8 cellular contexts compared by ENCODE assay signal in genomic region chr9:105114956-105115728, GRCh38.
A peak's percentile ranks its signal among the peaks of the same experiment; 100 is the strongest.
DNase-seq lines count a peak whose midpoint lies in the region; ATAC-seq and TF ChIP-seq lines count a peak whose summit lies in the region.

No MANE protein-coding gene starts in this region.

- TF ChIP-seq CTCF in PC-9 (conservative IDR thresholded peaks at IDR 0.05): no peak
- no peak for TF ChIP-seq CTCF in fibroblast of lung (conservative IDR thresholded peaks at IDR 0.05 in 1 of 2, IDR thresholded peaks at IDR 0.05 in 1 of 2; ENCODE audit: low read depth in 1 of 2, low read length in 2 of 2)
- no peak for TF ChIP-seq CTCF in A673 (conservative IDR thresholded peaks at IDR 0.05; ENCODE audit: low read depth, low read length)

- peak; percentile 62 for DNase-seq in activated CD8-positive, alpha-beta memory T cell treated with anti-CD3 and anti-CD28 coated beads for 24 hours
- no peak for DNase-seq in activated CD8-positive, alpha-beta memory T cell treated with anti-CD3 and anti-CD28 coated beads, Interleukin-2, amount 50 U/mL, for 4 hours
- DNase-seq in PC-9 (peak in 1 of 2 experiments; percentile 44), fibroblast of lung (ENCODE audit: low read depth in 2 of 2) (peak; percentile 37 to 50), NCI-H1417 treated with DMSO at 0.1 percent for 48 hours (lab: John Stamatoyannopoulos, UW) (no peak), A673 (ENCODE audit: low spot score) (no peak)
- DNase-seq in stimulated activated naive CD4-positive, alpha-beta T cell treated with Interleukin-2 at 50 U/mL for 16 hours (lab: John Stamatoyannopoulos, UW): peak; percentile 4

- H3K9me2 ChIP-seq in PC-9 (ENCODE audit: insufficient read depth): no peaks in the 10 kb centered on the region

- POLR2A ChIA-PET in PC-9 (lab: Charles Lee; ENCODE audit: unreplicated experiment) (interaction anchor here (0.7 kb wide), 1 partner anchor 204 kb away, joined by 6 read pairs; no protein-coding TSS in a partner anchor), A673 (lab: Charles Lee; ENCODE audit: low non-redundant PET) (interaction anchor here (0.5 kb wide), 1 partner anchor 306 kb away, joined by 3 read pairs; no protein-coding TSS in a partner anchor)

- CTCF ChIA-PET in PC-9 (lab: Charles Lee): no interaction called here
- CTCF ChIA-PET in A673 (lab: Charles Lee): no interaction called here

- H3K9ac ChIP-seq in fibroblast of lung (ENCODE audit: insufficient read depth, low read length): no peak overlapping the region

- no peaks in the 10 kb centered on the region for H3K27me3 ChIP-seq in PC-9 (ENCODE audit: insufficient read depth, low read depth)
- H3K27me3 ChIP-seq in fibroblast of lung (ENCODE audit: control insufficient read depth, insufficient read depth, low read length): no peaks in the 10 kb centered on the region
- H3K27me3 ChIP-seq in A673 (replicated peaks; ENCODE audit: insufficient read depth, low read depth, low read length, poor library complexity): no peaks in the 10 kb centered on the region

- H3K27ac ChIP-seq in PC-9 (peak overlapping the region; percentile 66; the same call in 1 of the 2 replicates), fibroblast of lung (ENCODE audit: insufficient read depth, low read length) (no peak overlapping the region), A673 (ENCODE audit: low read depth, low read length, poor library complexity, severe bottlenecking) (no peak overlapping the region)

- H3K4me3 ChIP-seq in PC-9 (no peak overlapping the region), fibroblast of lung (replicated peaks in 1 of 4; ENCODE audit: control extremely low read depth in 1 of 4, insufficient read depth in 1 of 4, low read depth in 3 of 4, low read length in 4 of 4) (no peak overlapping the region), A673 (ENCODE audit: low read depth, low read length, poor library complexity, severe bottlenecking) (no peak overlapping the region)

- intact Hi-C loops in PC-9 (cut with micrococcal nuclease; ENCODE audit: unreplicated experiment) (loop anchor here (5.0 kb wide), 1 partner anchor 43 kb away; no protein-coding TSS in a partner anchor), A673 (cut with micrococcal nuclease; ENCODE audit: unreplicated experiment) (no loop called here)

- ATAC-seq in HG03039 (IDR thresholded peaks at IDR 0.05; ENCODE audit: unreplicated experiment): peak; percentile 55

- peaks cover 36% of the 10 kb centered on the region for H3K4me1 ChIP-seq in PC-9 (replicated peaks; ENCODE audit: insufficient read depth)
- H3K4me1 ChIP-seq in fibroblast of lung (ENCODE audit: control insufficient read depth, extremely low read depth, insufficient read depth, low read length): no peaks in the 10 kb centered on the region
- no peaks in the 10 kb centered on the region for H3K4me1 ChIP-seq in A673 (ENCODE audit: insufficient read depth, low read length, poor library complexity, severe bottlenecking)

- H3K79me2 ChIP-seq in PC-9 (ENCODE audit: low read depth) (no peaks in the 10 kb centered on the region), fibroblast of lung (ENCODE audit: control insufficient read depth, insufficient read depth, low read length) (no peaks in the 10 kb centered on the region)

- no TSS peak for BruUV-seq in PC-9 (replicated peaks; lab: Mats Ljungman, UMichigan)
- BruUV-seq in A673 (replicated peaks; lab: Mats Ljungman, UMichigan): no TSS peak

- peaks cover 13% of the 10 kb centered on the region; the same call in 1 of the 2 replicates for H3F3A ChIP-seq in PC-9 (ENCODE audit: insufficient read depth, low read depth)

- H2AFZ ChIP-seq in PC-9 (no peak overlapping the region), fibroblast of lung (ENCODE audit: low read length) (no peak overlapping the region)

- no peak overlapping the region for H3K4me2 ChIP-seq in PC-9
- no peak overlapping the region for H3K4me2 ChIP-seq in fibroblast of lung (ENCODE audit: extremely low read depth, insufficient read depth, low read length)

- H3K36me3 ChIP-seq in PC-9 (ENCODE audit: low read depth): no peaks in the 10 kb centered on the region
- no peaks in the 10 kb centered on the region for H3K36me3 ChIP-seq in fibroblast of lung (ENCODE audit: control insufficient read depth, insufficient read depth, low read length)
- H3K36me3 ChIP-seq in A673 (ENCODE audit: insufficient read depth, low read length, poor library complexity, severe bottlenecking): no peaks in the 10 kb centered on the region

- no peaks in the 10 kb centered on the region for H3K9me3 ChIP-seq in PC-9 (ENCODE audit: insufficient read depth, low read depth)
- H3K9me3 ChIP-seq in fibroblast of lung (ENCODE audit: control insufficient read depth, insufficient read depth, low read depth, low read length): no peaks in the 10 kb centered on the region
- H3K9me3 ChIP-seq in A673 (ENCODE audit: low read depth, low read length, poor library complexity, severe bottlenecking): no peaks in the 10 kb centered on the region

- H4K20me1 ChIP-seq in PC-9 (ENCODE audit: insufficient read depth) (no peaks in the 10 kb centered on the region), fibroblast of lung (ENCODE audit: control insufficient read depth, extremely low read depth, insufficient read depth, low read length) (no peaks in the 10 kb centered on the region)

Comparison
In these comparisons a context has a peak if more than half of its experiments do, and no peak if none do; other contexts are left out.
1. DNase-seq: peak in activated CD8-positive, alpha-beta memory T cell treated with anti-CD3 and anti-CD28 coated beads for 24 hours (single experiment), fibroblast of lung (2 of 2) and stimulated activated naive CD4-positive, alpha-beta T cell treated with Interleukin-2 at 50 U/mL for 16 hours (single experiment); none in activated CD8-positive, alpha-beta memory T cell treated with anti-CD3 and anti-CD28 coated beads, Interleukin-2, amount 50 U/mL, for 4 hours (single experiment), NCI-H1417 treated with DMSO at 0.1 percent for 48 hours (single experiment) and A673 (single experiment).